Comparison of ENCODE assay signal across 10 cellular contexts in the genomic region with DNA sequence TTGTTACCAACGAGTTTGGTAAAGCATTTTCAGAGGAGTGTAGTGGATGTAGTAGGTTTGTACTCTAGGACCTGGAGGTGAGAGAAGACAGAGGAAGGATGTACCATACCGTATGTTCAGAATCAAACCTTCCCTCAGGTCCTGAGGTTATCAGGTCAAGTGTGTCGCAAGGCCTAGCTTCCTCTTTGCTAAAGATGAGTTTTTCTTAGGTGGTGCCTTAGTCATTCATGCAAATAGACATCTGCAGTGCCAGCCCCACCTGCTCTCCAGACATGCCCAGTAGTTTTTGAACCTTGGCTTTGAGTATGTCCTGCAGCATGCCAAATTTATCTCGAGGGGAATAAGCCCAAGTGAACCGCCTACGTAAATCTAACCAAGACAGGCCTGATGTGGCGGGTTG.
A peak's percentile ranks its signal among the peaks of the same experiment; 100 is the strongest.
DNase-seq lines count a peak whose midpoint lies in the region; ATAC-seq and TF ChIP-seq lines count a peak whose summit lies in the region.
"Had no signal": no experiment of that assay in that cellular context is flagged by ENCODE, and none has a peak within 500 bp of the region (broad histone marks: within the 10 kb centered on the region; RNA-seq: fewer than 3 reads in every experiment).

No MANE protein-coding gene starts in this region.

- H2BK15ac ChIP-seq in H9 (ENCODE audit: low read depth, low read length): no peak overlapping the region

- H2AK5ac ChIP-seq in H9 (ENCODE audit: insufficient read length, low read length): no peak overlapping the region

- no peak overlapping the region for H3K14ac ChIP-seq in H9 (ENCODE audit: insufficient read depth, low read length)

- H3K27ac ChIP-seq in H9 (ENCODE audit: insufficient read length, low read depth, low read length): no peak overlapping the region
- no peak overlapping the region for H3K27ac ChIP-seq in left ventricle myocardium inferior (replicated peaks)
- H3K27ac ChIP-seq: epithelial cell of prostate had no signal

- no peak overlapping the region for H2BK20ac ChIP-seq in H9 (ENCODE audit: low read depth, low read length, poor library complexity, severe bottlenecking)

- no CpG with 5 or more reads among the region's 7 CpGs for WGBS in H9 (ENCODE audit: extremely low coverage, insufficient read length, low lambda C conversion rate)

- H3K9me3 Mint-ChIP-seq in H9: no peaks in the 10 kb centered on the region
- no peaks in the 10 kb centered on the region for H3K9me3 Mint-ChIP-seq in memory B cell

- no peak overlapping the region for H3K18ac ChIP-seq in H9 (ENCODE audit: insufficient read length, low read depth, low read length)

- H3K9me3 ChIP-seq in H9 (ENCODE audit: control insufficient read depth, low read depth, low read length): no peaks in the 10 kb centered on the region
- no peaks in the 10 kb centered on the region for H3K9me3 ChIP-seq in left ventricle myocardium inferior (replicated peaks)

- H3K4me2 ChIP-seq in H9 (ENCODE audit: insufficient read depth, insufficient read length, low read length): no peak overlapping the region

- H3K27ac Mint-ChIP-seq in H9 (peak overlapping the region in 2 of 3 experiments; percentile 8 to 32; a peak in 1 of 7 replicates), memory B cell (peak overlapping the region; percentile 91)

- no peaks in the 10 kb centered on the region for H3K79me1 ChIP-seq in H9 (ENCODE audit: insufficient read depth, low read depth, low read length, poor library complexity, severe bottlenecking)

- H3K27me3 ChIP-seq in H9 (ENCODE audit: insufficient read depth, low read length) (no peaks in the 10 kb centered on the region), left ventricle myocardium inferior (ENCODE audit: low read depth) (no peaks in the 10 kb centered on the region)

- H3K23me2 ChIP-seq in H9 (ENCODE audit: insufficient read length, low read depth, low read length, poor library complexity, severe bottlenecking): no peaks in the 10 kb centered on the region

- DNase-seq in H9 (no peak), memory B cell (ENCODE audit: low spot score in 2 of 2) (peak; percentile 44 to 71), NCI-H2029 treated with DMSO at 0.1 percent for 48 hours (lab: John Stamatoyannopoulos, UW) (no peak), COLO829 (ENCODE audit: low spot score) (no peak), left ventricle myocardium inferior (no peak)
- DNase-seq in activated CD4-positive, alpha-beta T cell treated with anti-CD3 and anti-CD28 coated beads, Interleukin-2, amount 50 U/mL, for 4 hours: no peak
- DNase-seq: NCI-H2171 had no signal

- H3K23ac ChIP-seq in H9 (ENCODE audit: insufficient read length, low read depth, low read length): no peak overlapping the region

- no peak overlapping the region for H4K5ac ChIP-seq in H9 (ENCODE audit: insufficient read length, low read depth, low read length)

- H4K20me1 ChIP-seq in H9 (ENCODE audit: control insufficient read depth, insufficient read depth, insufficient read length): no peaks in the 10 kb centered on the region

- H3K4ac ChIP-seq in H9 (ENCODE audit: low read depth, low read length): no peak overlapping the region

- no peak overlapping the region for H2BK12ac ChIP-seq in H9 (ENCODE audit: insufficient read length, low read depth, low read length)

- no peak overlapping the region for H3T11ph ChIP-seq in H9 (ENCODE audit: low read length)

- TF ChIP-seq CTCF in H9 (conservative IDR thresholded peaks at IDR 0.05): no peak
- TF ChIP-seq CTCF in left ventricle myocardium inferior (IDR thresholded peaks at IDR 0.05; ENCODE audit: borderline replicate concordance): no peak

- H3K27me3 Mint-ChIP-seq in H9 (ENCODE audit: low read depth): no peaks in the 10 kb centered on the region
- H3K27me3 Mint-ChIP-seq in memory B cell: no peaks in the 10 kb centered on the region

- peak; percentile 99 for ATAC-seq in GM18909 (IDR thresholded peaks at IDR 0.05; ENCODE audit: poor library complexity, unreplicated experiment)
- peak; percentile 87 for ATAC-seq in HG03571 (IDR thresholded peaks at IDR 0.05; ENCODE audit: unreplicated experiment)
- peak; percentile 98 for ATAC-seq in memory B cell (ENCODE audit: low read depth)

- no peaks in the 10 kb centered on the region for H3K36me3 Mint-ChIP-seq in H9 (ENCODE audit: insufficient read depth in 1 of 3, low read depth in 3 of 3)
- H3K36me3 Mint-ChIP-seq in memory B cell: peaks cover 1% of the 10 kb centered on the region

- H3K4me1 Mint-ChIP-seq in H9 (peaks cover 10 to 12% of the 10 kb centered on the region in 2 experiments), memory B cell (peaks cover 22% of the 10 kb centered on the region)

- H3K4me3 ChIP-seq in left ventricle myocardium inferior: no peak overlapping the region

- no peaks in the 10 kb centered on the region for H3K79me2 ChIP-seq in H9 (ENCODE audit: insufficient read depth, low read length)

- no peak overlapping the region for H2BK120ac ChIP-seq in H9 (ENCODE audit: low read depth, low read length, poor library complexity, severe bottlenecking)

- H3K56ac ChIP-seq in H9 (ENCODE audit: insufficient read length, low read depth, low read length): no peak overlapping the region

- H2BK5ac ChIP-seq in H9 (ENCODE audit: insufficient read length, low read length): no peak overlapping the region

- H3K9ac ChIP-seq in H9 (ENCODE audit: extremely low read depth, insufficient read length, low read length): no peak overlapping the region

- H2AFZ ChIP-seq in H9 (ENCODE audit: low read length): no peak overlapping the region

- H4K8ac ChIP-seq in H9 (replicated peaks; ENCODE audit: insufficient read length, low read depth, low read length): no peak overlapping the region

- H4K91ac ChIP-seq in H9 (ENCODE audit: insufficient read length, low read depth, low read length): no peak overlapping the region

- no peaks in the 10 kb centered on the region for H3K36me3 ChIP-seq in left ventricle myocardium inferior

- intact Hi-C loops in left ventricle myocardium inferior (cut with micrococcal nuclease): loop anchor here (2.0 kb wide), 1 partner anchor 208 kb away; no protein-coding TSS in a partner anchor

- H3K4me3 Mint-ChIP-seq in H9 (no peak overlapping the region), memory B cell (peak overlapping the region; percentile 50)

- H3K4me1 ChIP-seq in H9 (ENCODE audit: insufficient read depth, low read length) (peaks cover 7% of the 10 kb centered on the region; the same call in 1 of the 2 replicates), left ventricle myocardium inferior (peaks cover 23% of the 10 kb centered on the region)

Comparison
In these comparisons a context has a peak if more than half of its experiments do, and no peak if none do; other contexts are left out.
1. DNase-seq: peak in memory B cell (2 of 2); none in H9 (single experiment), NCI-H2029 treated with DMSO at 0.1 percent for 48 hours (single experiment), COLO829 (single experiment), left ventricle myocardium inferior (single experiment) and activated CD4-positive, alpha-beta T cell treated with anti-CD3 and anti-CD28 coated beads, Interleukin-2, amount 50 U/mL, for 4 hours (0 of 2).
2. Peak in every context shown above with its lines, with median percentiles within 50 percentile points of each other: ATAC-seq.